23 cellular contexts compared by ENCODE assay signal in genomic region chr6:36516559-36516958, GRCh38. TPM values are rescaled to one million over a fixed set of nuclear protein-coding genes. Genes with fewer than 3 reads are reported as not detected.
DNase-seq lines count a peak whose midpoint lies in the region; ATAC-seq and TF ChIP-seq lines count a peak whose summit lies in the region.
"Had no signal": no experiment of that assay in that cellular context is flagged by ENCODE, and none has a peak within 500 bp of the region (broad histone marks: within the 10 kb centered on the region; RNA-seq: fewer than 3 reads in every experiment).

No MANE protein-coding gene starts in this region.

- H3K4me1 Mint-ChIP-seq in stimulated activated naive CD8-positive, alpha-beta T cell treated with anti-CD3 and anti-CD28 coated beads, Interleukin-15, Interleukin-2, amounts not matched to agents 100 ng/mL and 50 ng/mL, for 24 hours (ENCODE audit: low read depth) = peaks cover 44% of the 10 kb centered on the region
- peaks cover 26% of the 10 kb centered on the region for H3K4me1 Mint-ChIP-seq in central memory CD8-positive, alpha-beta T cell
- H3K4me1 Mint-ChIP-seq in natural killer cell = peaks cover 37% of the 10 kb centered on the region in 2 donors
- H3K4me1 Mint-ChIP-seq: memory B cell; stimulated activated naive B cell treated with anti-CD40 and anti-IgM and Interleukin-4, amounts not matched to agents 10 μg/mL and 1 μg/mL and 100 μg/mL, for 72 hours; WTC11 had no signal

- H3K36me3 Mint-ChIP-seq in stimulated activated naive CD8-positive, alpha-beta T cell treated with anti-CD3 and anti-CD28 coated beads, Interleukin-15, Interleukin-2, amounts not matched to agents 100 ng/mL and 50 ng/mL, for 24 hours (ENCODE audit: low read depth) = peaks cover 62% of the 10 kb centered on the region
- H3K36me3 Mint-ChIP-seq in central memory CD8-positive, alpha-beta T cell (ENCODE audit: insufficient read depth) = peaks cover 77% of the 10 kb centered on the region
- peaks cover 14% of the 10 kb centered on the region for H3K36me3 Mint-ChIP-seq in natural killer cell

- no peak for ATAC-seq in stimulated activated naive CD8-positive, alpha-beta T cell treated with anti-CD3 and anti-CD28 coated beads, Interleukin-15, Interleukin-2, amounts not matched to agents 100 U/mL and 50 U/mL, for 24 hours
- ATAC-seq in central memory CD8-positive, alpha-beta T cell (replicated peaks; ENCODE audit: extremely low read depth, poor library complexity, severe bottlenecking) = no peak
- ATAC-seq in natural killer cell (no peak), HG03159 (IDR thresholded peaks at IDR 0.05; ENCODE audit: unreplicated experiment) (no peak)
- ATAC-seq: K562; stimulated activated naive B cell treated with anti-CD40 and anti-IgM and Interleukin-4, amounts not matched to agents 10 μg/mL and 1 μg/mL and 100 μg/mL, for 72 hours; WTC11 had no signal

- peak overlapping the region; percentile 4 for H3K27ac Mint-ChIP-seq in stimulated activated naive CD8-positive, alpha-beta T cell treated with anti-CD3 and anti-CD28 coated beads, Interleukin-15, Interleukin-2, amounts not matched to agents 100 ng/mL and 50 ng/mL, for 24 hours
- peak overlapping the region; percentile 74 for H3K27ac Mint-ChIP-seq in central memory CD8-positive, alpha-beta T cell (ENCODE audit: low read depth)
- H3K27ac Mint-ChIP-seq in natural killer cell = peak overlapping the region; percentile 69 to 80
- H3K27ac Mint-ChIP-seq: activated naive CD8-positive, alpha-beta T cell treated with anti-CD3 and anti-CD28 coated beads, Interleukin-2, amount 10 ng/mL, durations not matched to agents 7 days and 5 days; memory B cell; stimulated activated naive B cell treated with anti-CD40 and anti-IgM and Interleukin-4, amounts not matched to agents 10 μg/mL and 1 μg/mL and 100 μg/mL, for 72 hours; WTC11 had no signal

- DNase-seq in stimulated activated naive CD8-positive, alpha-beta T cell treated with anti-CD3 and anti-CD28 coated beads, Interleukin-15, Interleukin-2, amounts not matched to agents 100 U/mL and 50 U/mL, for 24 hours = no peak
- DNase-seq in central memory CD8-positive, alpha-beta T cell (ENCODE audit: low spot score in 2 of 2) = no peak
- DNase-seq in natural killer cell (no peak), ureter (ENCODE audit: low spot score) (no peak)
- DNase-seq in activated CD4-positive, alpha-beta T cell treated with anti-CD3 and anti-CD28 coated beads, Interleukin-2, amount 50 U/mL, for 48 hours = no peak
- DNase-seq: activated CD4-positive, alpha-beta T cell treated with anti-CD3 and anti-CD28 coated beads, Interleukin-2, amount 50 U/mL, for 4 hours; activated naive CD8-positive, alpha-beta T cell treated with anti-CD3 and anti-CD28 coated beads, Interleukin-2, amount 10 ng/mL, durations not matched to agents 7 days and 5 days; CD4-positive, CD25-positive, alpha-beta regulatory T cell; dorsolateral prefrontal cortex; kidney glomerular epithelial cell; MG63; NCI-H1417; NCI-H2081; NCI-H748 treated with DMSO at 0.1 percent for 48 hours; retina; spleen; stimulated activated CD4-positive, alpha-beta T cell treated with anti-CD3 and anti-CD28 coated beads, Interleukin-4, amount 100 ng/mL, for 1 hour; stimulated activated naive B cell treated with anti-CD40 and anti-IgM and Interleukin-4, amounts not matched to agents 10 μg/mL and 1 μg/mL and 100 μg/mL, for 72 hours had no signal

- intact Hi-C loops in natural killer cell (cut with micrococcal nuclease) = no loop called here

- H3K4me3 Mint-ChIP-seq in stimulated activated naive CD8-positive, alpha-beta T cell treated with anti-CD3 and anti-CD28 coated beads, Interleukin-15, Interleukin-2, amounts not matched to agents 100 ng/mL and 50 ng/mL, for 24 hours = no peak overlapping the region
- H3K4me3 Mint-ChIP-seq in central memory CD8-positive, alpha-beta T cell = no peak overlapping the region
- H3K4me3 Mint-ChIP-seq in natural killer cell = no peak overlapping the region
- H3K4me3 Mint-ChIP-seq: activated naive CD8-positive, alpha-beta T cell treated with anti-CD3 and anti-CD28 coated beads, Interleukin-2, amount 10 ng/mL, durations not matched to agents 7 days and 5 days; CD4-positive, CD25-positive, alpha-beta regulatory T cell; memory B cell; stimulated activated naive B cell treated with anti-CD40 and anti-IgM and Interleukin-4, amounts not matched to agents 10 μg/mL and 1 μg/mL and 100 μg/mL, for 72 hours; WTC11 had no signal

- no peaks in the 10 kb centered on the region for H3K27me3 Mint-ChIP-seq in stimulated activated naive CD8-positive, alpha-beta T cell treated with anti-CD3 and anti-CD28 coated beads, Interleukin-15, Interleukin-2, amounts not matched to agents 100 ng/mL and 50 ng/mL, for 24 hours
- no peaks in the 10 kb centered on the region for H3K27me3 Mint-ChIP-seq in central memory CD8-positive, alpha-beta T cell
- no peaks in the 10 kb centered on the region for H3K27me3 Mint-ChIP-seq in natural killer cell (ENCODE audit: low read depth in 2 of 2)
- H3K27me3 Mint-ChIP-seq: activated naive CD8-positive, alpha-beta T cell treated with anti-CD3 and anti-CD28 coated beads, Interleukin-2, amount 10 ng/mL, durations not matched to agents 7 days and 5 days; CD4-positive, CD25-positive, alpha-beta regulatory T cell; memory B cell; stimulated activated naive B cell treated with anti-CD40 and anti-IgM and Interleukin-4, amounts not matched to agents 10 μg/mL and 1 μg/mL and 100 μg/mL, for 72 hours had no signal

- TF ChIP-seq CTCF in natural killer cell (IDR thresholded peaks at IDR 0.05) = no peak

- H3K9me3 Mint-ChIP-seq in stimulated activated naive CD8-positive, alpha-beta T cell treated with anti-CD3 and anti-CD28 coated beads, Interleukin-15, Interleukin-2, amounts not matched to agents 100 ng/mL and 50 ng/mL, for 24 hours = no peaks in the 10 kb centered on the region
- H3K9me3 Mint-ChIP-seq in central memory CD8-positive, alpha-beta T cell = no peaks in the 10 kb centered on the region
- H3K9me3 Mint-ChIP-seq in natural killer cell = no peaks in the 10 kb centered on the region
- H3K9me3 Mint-ChIP-seq: activated naive CD8-positive, alpha-beta T cell treated with anti-CD3 and anti-CD28 coated beads, Interleukin-2, amount 10 ng/mL, durations not matched to agents 7 days and 5 days; CD4-positive, CD25-positive, alpha-beta regulatory T cell; memory B cell; stimulated activated naive B cell treated with anti-CD40 and anti-IgM and Interleukin-4, amounts not matched to agents 10 μg/mL and 1 μg/mL and 100 μg/mL, for 72 hours; WTC11 had no signal

RNA-seq across cellular contexts. Expression of gene STK38, which starts 30.7 kb away (rescaled TPM):
- total RNA-seq in natural killer cell (100 to 1,000 TPM; 105 to 157 (median 126) TPM), ureter (47.5 TPM)

Comparison
In these comparisons a context has a peak if more than half of its experiments do, and no peak if none do; other contexts are left out.
1. H3K27ac Mint-ChIP-seq: peak in every context shown above with its lines; median percentile 74 in natural killer cell; 74 in central memory CD8-positive, alpha-beta T cell; 4 in stimulated activated naive CD8-positive, alpha-beta T cell treated with anti-CD3 and anti-CD28 coated beads, Interleukin-15, Interleukin-2, amounts not matched to agents 100 ng/mL and 50 ng/mL, for 24 hours.